ENCODE assay signal across 2 cellular contexts in the genomic region with DNA sequence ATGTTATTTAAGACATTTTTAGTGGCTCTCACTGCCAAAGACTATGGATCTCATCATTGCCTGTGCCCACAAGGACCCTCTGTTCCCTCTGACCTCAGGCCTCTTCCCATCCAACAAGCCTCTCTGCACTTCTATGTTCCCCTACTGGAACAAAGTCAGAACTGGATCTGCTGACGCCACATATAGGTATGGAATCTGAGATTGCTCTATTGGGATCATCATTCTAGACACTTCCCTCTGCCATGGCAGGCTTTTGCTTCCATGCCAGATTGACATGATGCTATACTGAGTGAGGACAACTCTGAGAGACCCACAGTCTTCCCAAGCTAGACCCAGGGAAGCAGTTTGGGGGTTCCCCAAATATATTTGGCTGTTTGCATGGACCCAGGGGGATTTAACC.
TF ChIP-seq lines count a peak whose summit lies in the region.

No MANE protein-coding gene starts in this region.

TF ChIP-seq in GM23338, 12 proteins besides CTCF, POLR2A, EP300 and RAD21 (continues in another document):
- no peak for TF ChIP-seq EZH2phosphoT487 (IDR thresholded peaks at IDR 0.05; ENCODE audit: unreplicated experiment)
- TF ChIP-seq, protein P1, sequence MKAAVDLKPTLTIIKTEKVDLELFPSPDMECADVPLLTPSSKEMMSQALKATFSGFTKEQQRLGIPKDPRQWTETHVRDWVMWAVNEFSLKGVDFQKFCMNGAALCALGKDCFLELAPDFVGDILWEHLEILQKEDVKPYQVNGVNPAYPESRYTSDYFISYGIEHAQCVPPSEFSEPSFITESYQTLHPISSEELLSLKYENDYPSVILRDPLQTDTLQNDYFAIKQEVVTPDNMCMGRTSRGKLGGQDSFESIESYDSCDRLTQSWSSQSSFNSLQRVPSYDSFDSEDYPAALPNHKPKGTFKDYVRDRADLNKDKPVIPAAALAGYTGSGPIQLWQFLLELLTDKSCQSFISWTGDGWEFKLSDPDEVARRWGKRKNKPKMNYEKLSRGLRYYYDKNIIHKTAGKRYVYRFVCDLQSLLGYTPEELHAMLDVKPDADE (IDR thresholded peaks at IDR 0.05): no peak
- no peak for TF ChIP-seq CREB1 (CRISPR knock-in tag; IDR thresholded peaks at IDR 0.05; ENCODE audit: low read depth)
- TF ChIP-seq, protein P2, sequence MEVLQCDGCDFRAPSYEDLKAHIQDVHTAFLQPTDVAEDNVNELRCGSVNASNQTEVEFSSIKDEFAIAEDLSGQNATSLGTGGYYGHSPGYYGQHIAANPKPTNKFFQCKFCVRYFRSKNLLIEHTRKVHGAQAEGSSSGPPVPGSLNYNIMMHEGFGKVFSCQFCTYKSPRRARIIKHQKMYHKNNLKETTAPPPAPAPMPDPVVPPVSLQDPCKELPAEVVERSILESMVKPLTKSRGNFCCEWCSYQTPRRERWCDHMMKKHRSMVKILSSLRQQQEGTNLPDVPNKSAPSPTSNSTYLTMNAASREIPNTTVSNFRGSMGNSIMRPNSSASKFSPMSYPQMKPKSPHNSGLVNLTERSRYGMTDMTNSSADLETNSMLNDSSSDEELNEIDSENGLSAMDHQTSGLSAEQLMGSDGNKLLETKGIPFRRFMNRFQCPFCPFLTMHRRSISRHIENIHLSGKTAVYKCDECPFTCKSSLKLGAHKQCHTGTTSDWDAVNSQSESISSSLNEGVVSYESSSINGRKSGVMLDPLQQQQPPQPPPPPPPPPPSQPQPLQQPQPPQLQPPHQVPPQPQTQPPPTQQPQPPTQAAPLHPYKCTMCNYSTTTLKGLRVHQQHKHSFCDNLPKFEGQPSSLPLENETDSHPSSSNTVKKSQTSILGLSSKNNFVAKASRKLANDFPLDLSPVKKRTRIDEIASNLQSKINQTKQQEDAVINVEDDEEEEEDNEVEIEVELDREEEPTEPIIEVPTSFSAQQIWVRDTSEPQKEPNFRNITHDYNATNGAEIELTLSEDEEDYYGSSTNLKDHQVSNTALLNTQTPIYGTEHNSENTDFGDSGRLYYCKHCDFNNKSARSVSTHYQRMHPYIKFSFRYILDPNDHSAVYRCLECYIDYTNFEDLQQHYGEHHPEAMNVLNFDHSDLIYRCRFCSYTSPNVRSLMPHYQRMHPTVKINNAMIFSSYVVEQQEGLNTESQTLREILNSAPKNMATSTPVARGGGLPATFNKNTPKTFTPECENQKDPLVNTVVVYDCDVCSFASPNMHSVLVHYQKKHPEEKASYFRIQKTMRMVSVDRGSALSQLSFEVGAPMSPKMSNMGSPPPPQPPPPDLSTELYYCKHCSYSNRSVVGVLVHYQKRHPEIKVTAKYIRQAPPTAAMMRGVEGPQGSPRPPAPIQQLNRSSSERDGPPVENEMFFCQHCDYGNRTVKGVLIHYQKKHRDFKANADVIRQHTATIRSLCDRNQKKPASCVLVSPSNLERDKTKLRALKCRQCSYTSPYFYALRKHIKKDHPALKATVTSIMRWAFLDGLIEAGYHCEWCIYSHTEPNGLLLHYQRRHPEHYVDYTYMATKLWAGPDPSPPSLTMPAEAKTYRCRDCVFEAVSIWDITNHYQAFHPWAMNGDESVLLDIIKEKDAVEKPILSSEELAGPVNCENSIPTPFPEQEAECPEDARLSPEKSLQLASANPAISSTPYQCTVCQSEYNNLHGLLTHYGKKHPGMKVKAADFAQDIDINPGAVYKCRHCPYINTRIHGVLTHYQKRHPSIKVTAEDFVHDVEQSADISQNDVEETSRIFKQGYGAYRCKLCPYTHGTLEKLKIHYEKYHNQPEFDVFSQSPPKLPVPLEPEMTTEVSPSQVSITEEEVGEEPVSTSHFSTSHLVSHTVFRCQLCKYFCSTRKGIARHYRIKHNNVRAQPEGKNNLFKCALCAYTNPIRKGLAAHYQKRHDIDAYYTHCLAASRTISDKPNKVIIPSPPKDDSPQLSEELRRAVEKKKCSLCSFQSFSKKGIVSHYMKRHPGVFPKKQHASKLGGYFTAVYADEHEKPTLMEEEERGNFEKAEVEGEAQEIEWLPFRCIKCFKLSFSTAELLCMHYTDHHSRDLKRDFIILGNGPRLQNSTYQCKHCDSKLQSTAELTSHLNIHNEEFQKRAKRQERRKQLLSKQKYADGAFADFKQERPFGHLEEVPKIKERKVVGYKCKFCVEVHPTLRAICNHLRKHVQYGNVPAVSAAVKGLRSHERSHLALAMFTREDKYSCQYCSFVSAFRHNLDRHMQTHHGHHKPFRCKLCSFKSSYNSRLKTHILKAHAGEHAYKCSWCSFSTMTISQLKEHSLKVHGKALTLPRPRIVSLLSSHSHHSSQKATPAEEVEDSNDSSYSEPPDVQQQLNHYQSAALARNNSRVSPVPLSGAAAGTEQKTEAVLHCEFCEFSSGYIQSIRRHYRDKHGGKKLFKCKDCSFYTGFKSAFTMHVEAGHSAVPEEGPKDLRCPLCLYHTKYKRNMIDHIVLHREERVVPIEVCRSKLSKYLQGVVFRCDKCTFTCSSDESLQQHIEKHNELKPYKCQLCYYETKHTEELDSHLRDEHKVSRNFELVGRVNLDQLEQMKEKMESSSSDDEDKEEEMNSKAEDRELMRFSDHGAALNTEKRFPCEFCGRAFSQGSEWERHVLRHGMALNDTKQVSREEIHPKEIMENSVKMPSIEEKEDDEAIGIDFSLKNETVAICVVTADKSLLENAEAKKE (CRISPR knock-in tag; IDR thresholded peaks at IDR 0.05): no peak
- TF ChIP-seq, protein P3, sequence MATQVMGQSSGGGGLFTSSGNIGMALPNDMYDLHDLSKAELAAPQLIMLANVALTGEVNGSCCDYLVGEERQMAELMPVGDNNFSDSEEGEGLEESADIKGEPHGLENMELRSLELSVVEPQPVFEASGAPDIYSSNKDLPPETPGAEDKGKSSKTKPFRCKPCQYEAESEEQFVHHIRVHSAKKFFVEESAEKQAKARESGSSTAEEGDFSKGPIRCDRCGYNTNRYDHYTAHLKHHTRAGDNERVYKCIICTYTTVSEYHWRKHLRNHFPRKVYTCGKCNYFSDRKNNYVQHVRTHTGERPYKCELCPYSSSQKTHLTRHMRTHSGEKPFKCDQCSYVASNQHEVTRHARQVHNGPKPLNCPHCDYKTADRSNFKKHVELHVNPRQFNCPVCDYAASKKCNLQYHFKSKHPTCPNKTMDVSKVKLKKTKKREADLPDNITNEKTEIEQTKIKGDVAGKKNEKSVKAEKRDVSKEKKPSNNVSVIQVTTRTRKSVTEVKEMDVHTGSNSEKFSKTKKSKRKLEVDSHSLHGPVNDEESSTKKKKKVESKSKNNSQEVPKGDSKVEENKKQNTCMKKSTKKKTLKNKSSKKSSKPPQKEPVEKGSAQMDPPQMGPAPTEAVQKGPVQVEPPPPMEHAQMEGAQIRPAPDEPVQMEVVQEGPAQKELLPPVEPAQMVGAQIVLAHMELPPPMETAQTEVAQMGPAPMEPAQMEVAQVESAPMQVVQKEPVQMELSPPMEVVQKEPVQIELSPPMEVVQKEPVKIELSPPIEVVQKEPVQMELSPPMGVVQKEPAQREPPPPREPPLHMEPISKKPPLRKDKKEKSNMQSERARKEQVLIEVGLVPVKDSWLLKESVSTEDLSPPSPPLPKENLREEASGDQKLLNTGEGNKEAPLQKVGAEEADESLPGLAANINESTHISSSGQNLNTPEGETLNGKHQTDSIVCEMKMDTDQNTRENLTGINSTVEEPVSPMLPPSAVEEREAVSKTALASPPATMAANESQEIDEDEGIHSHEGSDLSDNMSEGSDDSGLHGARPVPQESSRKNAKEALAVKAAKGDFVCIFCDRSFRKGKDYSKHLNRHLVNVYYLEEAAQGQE (IDR thresholded peaks at IDR 0.05; ENCODE audit: unreplicated experiment): no peak
- no peak for TF ChIP-seq JUNB (IDR thresholded peaks at IDR 0.05; ENCODE audit: unreplicated experiment)
- no peak for TF ChIP-seq ZNF114 (CRISPR knock-in tag; IDR thresholded peaks at IDR 0.05)
- TF ChIP-seq STAT1 (IDR thresholded peaks at IDR 0.05; ENCODE audit: unreplicated experiment): no peak
- no peak for TF ChIP-seq NANOG (IDR thresholded peaks at IDR 0.05; ENCODE audit: borderline replicate concordance)
- no peak for TF ChIP-seq EZH2 (IDR thresholded peaks at IDR 0.05; ENCODE audit: low read depth, unreplicated experiment)

TF ChIP-seq in H1, 55 proteins besides CTCF, POLR2A, EP300 and RAD21:
- no peak for TF ChIP-seq CBX8 (IDR thresholded peaks at IDR 0.05; ENCODE audit: borderline replicate concordance, low read depth, low read length)
- TF ChIP-seq MAFK (IDR thresholded peaks at IDR 0.05; ENCODE audit: low read depth, low read length): no peak
- TF ChIP-seq ASH2L (IDR thresholded peaks at IDR 0.05; ENCODE audit: low read length): no peak
- no peak for TF ChIP-seq TEAD4 (IDR thresholded peaks at IDR 0.05; ENCODE audit: low read depth, low read length)
- no peak for TF ChIP-seq PHF8 (conservative IDR thresholded peaks at IDR 0.05; ENCODE audit: low read depth, low read length)
- no peak for TF ChIP-seq CBX5 (IDR thresholded peaks at IDR 0.05; ENCODE audit: low read depth, low read length)
- TF ChIP-seq CEBPB (IDR thresholded peaks at IDR 0.05; ENCODE audit: low read depth, low read length): no peak
- TF ChIP-seq TAF7 (optimal IDR thresholded peaks at IDR 0.05; ENCODE audit: borderline replicate concordance, low read depth, low read length): no peak
